1 cellular context compared by ENCODE assay signal in the genomic region with DNA sequence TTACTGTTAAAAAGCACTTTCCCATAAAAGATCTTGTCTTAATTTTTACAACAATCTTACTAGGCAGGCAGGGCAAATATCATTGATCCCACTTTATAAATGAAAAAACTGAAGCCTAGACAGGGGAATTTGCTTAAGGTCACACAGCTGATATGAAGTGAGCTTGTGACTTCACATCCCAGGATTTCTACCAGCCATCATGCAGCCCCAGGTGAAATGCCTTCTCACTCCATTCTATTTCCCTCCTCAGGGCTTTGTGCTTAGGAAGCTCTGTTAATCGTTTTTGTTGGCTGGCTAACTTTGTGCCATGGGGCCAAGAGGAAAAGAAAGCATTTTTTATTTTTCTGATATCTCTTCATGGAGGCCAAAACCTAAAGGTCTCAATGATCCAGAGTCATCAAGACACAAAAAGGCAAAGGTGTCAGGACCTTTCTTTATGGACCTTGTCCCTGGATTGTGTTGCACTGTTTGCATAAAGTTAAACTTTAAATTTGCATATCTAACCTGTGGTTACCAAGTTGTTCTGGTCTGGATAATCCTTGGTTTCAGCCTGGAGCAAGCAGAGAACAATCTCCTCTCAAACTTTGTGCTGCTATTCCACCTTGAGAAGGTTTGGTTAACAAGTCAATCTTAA.
TF ChIP-seq lines count a peak whose summit lies in the region.

No MANE protein-coding gene starts in this region.

TF ChIP-seq in H1, 55 proteins besides CTCF, POLR2A, EP300 and RAD21 (continued from another document):
- TF ChIP-seq HDAC2 (IDR thresholded peaks at IDR 0.05; ENCODE audit: borderline replicate concordance in 1 of 2, low read depth in 2 of 2, low read length in 2 of 2): no peak
- no peak for TF ChIP-seq CBX8 (IDR thresholded peaks at IDR 0.05; ENCODE audit: borderline replicate concordance, low read depth, low read length)
- no peak for TF ChIP-seq BRCA1 (IDR thresholded peaks at IDR 0.05; ENCODE audit: low read depth, low read length)
- TF ChIP-seq SAP30 (IDR thresholded peaks at IDR 0.05; ENCODE audit: insufficient read depth, insufficient replicate concordance, low read length): no peak
- TF ChIP-seq BACH1 (IDR thresholded peaks at IDR 0.05; ENCODE audit: low read length): no peak
- no peak for TF ChIP-seq SUZ12 (IDR thresholded peaks at IDR 0.05; ENCODE audit: low read length)
- no peak for TF ChIP-seq RBBP5 (IDR thresholded peaks at IDR 0.05; ENCODE audit: borderline replicate concordance, low read depth, low read length)
- TF ChIP-seq EZH2 (IDR thresholded peaks at IDR 0.05; ENCODE audit: low read depth, low read length, severe bottlenecking): no peak
